Comparison of ENCODE assay signal across 25 cellular contexts in the genomic region with DNA sequence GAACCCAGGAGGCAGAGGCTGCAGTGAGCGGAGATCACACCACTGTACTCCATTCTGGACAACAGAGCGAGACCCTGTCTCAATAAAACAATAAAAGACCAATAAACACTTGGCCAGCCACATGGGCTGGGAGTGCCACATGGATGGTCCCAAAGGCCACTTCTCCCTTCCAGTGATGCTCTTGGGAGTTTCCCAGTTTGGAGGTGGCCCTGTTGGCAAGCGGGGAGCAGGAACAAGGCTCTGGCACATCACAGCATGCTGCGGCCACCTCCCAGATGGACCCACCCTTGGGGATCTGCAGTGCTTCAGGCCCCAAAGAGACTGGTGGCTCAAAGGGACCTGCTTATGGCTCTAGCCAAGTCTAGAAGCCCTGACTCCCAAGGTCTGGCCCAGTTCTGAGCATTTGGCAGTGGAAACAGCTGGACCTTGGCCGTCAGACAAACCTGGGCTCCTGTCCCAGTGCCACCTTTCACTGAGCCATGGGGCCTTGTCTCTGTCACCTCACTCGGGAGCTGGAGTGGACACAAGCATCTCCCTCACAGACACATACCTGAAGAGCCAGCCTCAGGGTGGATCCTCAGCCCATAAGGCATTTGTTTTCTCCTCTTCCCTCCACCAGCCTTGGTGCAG.
"Had no signal": no experiment of that assay in that cellular context is flagged by ENCODE, and none has a peak within 500 bp of the region (broad histone marks: within the 10 kb centered on the region; RNA-seq: fewer than 3 reads in every experiment).

No MANE protein-coding gene starts in this region.

- ATAC-seq: naive thymus-derived CD8-positive, alpha-beta T cell; stimulated activated naive CD8-positive, alpha-beta T cell treated with anti-CD3 and anti-CD28 coated beads, Interleukin-15, amount 100 ng/mL, for 72 hours had no signal

- H3K27ac Mint-ChIP-seq: mesothelial cell of epicardium; naive thymus-derived CD8-positive, alpha-beta T cell; nephron progenitor cell; stimulated activated naive CD8-positive, alpha-beta T cell treated with anti-CD3 and anti-CD28 coated beads, Interleukin-15, amount 100 ng/mL, for 72 hours had no signal

- H3K4me3 ChIP-seq: coronary artery, esophagus squamous epithelium, prostate gland, right atrium auricular region, skin epidermis, suprapubic skin, vagina had no signal

- H3K27me3 Mint-ChIP-seq: naive thymus-derived CD8-positive, alpha-beta T cell; stimulated activated naive CD8-positive, alpha-beta T cell treated with anti-CD3 and anti-CD28 coated beads, Interleukin-15, amount 100 ng/mL, for 72 hours had no signal

- H3K4me3 Mint-ChIP-seq: mesothelial cell of epicardium; naive thymus-derived CD8-positive, alpha-beta T cell; nephron progenitor cell; stimulated activated naive CD8-positive, alpha-beta T cell treated with anti-CD3 and anti-CD28 coated beads, Interleukin-15, amount 100 ng/mL, for 72 hours had no signal

- H3K27ac ChIP-seq: coronary artery, esophagus squamous epithelium, prostate gland, right atrium auricular region, suprapubic skin, vagina had no signal

- H3K4me1 Mint-ChIP-seq: naive thymus-derived CD8-positive, alpha-beta T cell; stimulated activated naive CD8-positive, alpha-beta T cell treated with anti-CD3 and anti-CD28 coated beads, Interleukin-15, amount 100 ng/mL, for 72 hours had no signal

- H3K36me3 ChIP-seq: esophagus squamous epithelium, prostate gland, right atrium auricular region, suprapubic skin, vagina had no signal

- H3K36me3 Mint-ChIP-seq: mesothelial cell of epicardium; naive thymus-derived CD8-positive, alpha-beta T cell had no signal

- H3K27me3 ChIP-seq: right atrium auricular region, suprapubic skin, vagina had no signal

- DNase-seq: central memory CD4-positive, alpha-beta T cell; dermis blood vessel endothelial cell; effector memory CD4-positive, alpha-beta T cell; esophagus squamous epithelium; foreskin melanocyte; glutamatergic neuron; hypothalamus; left cardiac atrium; mesenchymal stem cell; naive thymus-derived CD8-positive, alpha-beta T cell; nephron progenitor cell; occipital lobe; stimulated activated CD4-positive, alpha-beta T cell treated with anti-CD3 and anti-CD28 coated beads, Interleukin-15, amount 100 ng/mL, for 24 hours; stimulated activated CD4-positive, alpha-beta T cell treated with anti-CD3 and anti-CD28 coated beads, Interleukin-4, amount 100 ng/mL, for 1 hour; stimulated activated CD8-positive, alpha-beta memory T cell treated with anti-CD3 and anti-CD28 coated beads, Interleukin-4, amount 100 ng/mL, for 48 hours; stimulated activated naive CD4-positive, alpha-beta T cell; stimulated activated naive CD8-positive, alpha-beta T cell treated with anti-CD3 and anti-CD28 coated beads, Interleukin-15, amount 100 ng/mL, for 72 hours; trophoblast cell had no signal

- H3K9me3 Mint-ChIP-seq: mesothelial cell of epicardium; naive thymus-derived CD8-positive, alpha-beta T cell; nephron progenitor cell; stimulated activated naive CD8-positive, alpha-beta T cell treated with anti-CD3 and anti-CD28 coated beads, Interleukin-15, amount 100 ng/mL, for 72 hours had no signal

- H3K4me1 ChIP-seq: prostate gland had no signal

- H3K9me3 ChIP-seq: esophagus squamous epithelium, prostate gland, right atrium auricular region, suprapubic skin, vagina had no signal
